In the genomic region with DNA sequence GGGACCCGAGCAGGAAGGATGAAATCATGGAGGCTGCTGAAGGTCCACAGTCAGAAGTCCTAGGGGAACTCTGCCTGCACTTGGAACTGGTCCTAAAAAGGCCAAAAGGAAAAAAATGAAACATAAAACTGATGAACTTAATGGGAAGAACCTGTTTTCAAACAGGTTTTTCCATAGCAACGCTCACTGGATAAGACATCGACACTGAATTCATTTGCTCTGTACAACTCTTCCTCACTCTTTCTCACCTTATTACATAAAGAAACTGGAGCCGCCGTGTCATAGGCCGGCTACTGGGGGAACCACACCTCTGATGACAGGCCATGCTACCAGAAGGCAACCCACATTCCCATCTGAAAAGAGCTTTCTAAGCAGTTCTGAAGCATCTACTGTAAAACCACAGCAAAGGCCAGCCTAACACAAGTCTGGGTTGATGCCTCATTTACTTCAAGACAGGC, we compare ENCODE assay signal across 1 cellular context.
TF ChIP-seq lines count a peak whose summit lies in the region.

No MANE protein-coding gene starts in this region.

TF ChIP-seq in WTC11, 78 proteins besides CTCF, POLR2A, EP300 and RAD21 (continued from another document):
- TF ChIP-seq ATF2 (CRISPR knock-in tag; IDR thresholded peaks at IDR 0.05; ENCODE audit: borderline replicate concordance, low read depth): no peak
- TF ChIP-seq, protein P1, sequence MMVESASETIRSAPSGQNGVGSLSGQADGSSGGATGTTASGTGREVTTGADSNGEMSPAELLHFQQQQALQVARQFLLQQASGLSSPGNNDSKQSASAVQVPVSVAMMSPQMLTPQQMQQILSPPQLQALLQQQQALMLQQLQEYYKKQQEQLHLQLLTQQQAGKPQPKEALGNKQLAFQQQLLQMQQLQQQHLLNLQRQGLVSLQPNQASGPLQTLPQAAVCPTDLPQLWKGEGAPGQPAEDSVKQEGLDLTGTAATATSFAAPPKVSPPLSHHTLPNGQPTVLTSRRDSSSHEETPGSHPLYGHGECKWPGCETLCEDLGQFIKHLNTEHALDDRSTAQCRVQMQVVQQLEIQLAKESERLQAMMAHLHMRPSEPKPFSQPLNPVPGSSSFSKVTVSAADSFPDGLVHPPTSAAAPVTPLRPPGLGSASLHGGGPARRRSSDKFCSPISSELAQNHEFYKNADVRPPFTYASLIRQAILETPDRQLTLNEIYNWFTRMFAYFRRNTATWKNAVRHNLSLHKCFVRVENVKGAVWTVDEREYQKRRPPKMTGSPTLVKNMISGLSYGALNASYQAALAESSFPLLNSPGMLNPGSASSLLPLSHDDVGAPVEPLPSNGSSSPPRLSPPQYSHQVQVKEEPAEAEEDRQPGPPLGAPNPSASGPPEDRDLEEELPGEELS (CRISPR knock-in tag; IDR thresholded peaks at IDR 0.05): no peak
- TF ChIP-seq, protein P2, sequence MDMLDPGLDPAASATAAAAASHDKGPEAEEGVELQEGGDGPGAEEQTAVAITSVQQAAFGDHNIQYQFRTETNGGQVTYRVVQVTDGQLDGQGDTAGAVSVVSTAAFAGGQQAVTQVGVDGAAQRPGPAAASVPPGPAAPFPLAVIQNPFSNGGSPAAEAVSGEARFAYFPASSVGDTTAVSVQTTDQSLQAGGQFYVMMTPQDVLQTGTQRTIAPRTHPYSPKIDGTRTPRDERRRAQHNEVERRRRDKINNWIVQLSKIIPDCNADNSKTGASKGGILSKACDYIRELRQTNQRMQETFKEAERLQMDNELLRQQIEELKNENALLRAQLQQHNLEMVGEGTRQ (CRISPR knock-in tag; IDR thresholded peaks at IDR 0.05): no peak
